1 cellular context compared by ENCODE assay signal in genomic region chr3:37762698-37763097, GRCh38.
TF ChIP-seq lines count a peak whose summit lies in the region.

No MANE protein-coding gene starts in this region.

TF ChIP-seq in K562, 482 proteins besides CTCF, POLR2A, EP300 and RAD21 (continued from another document and continues in another):
- TF ChIP-seq RNF219 (CRISPR knock-in tag; IDR thresholded peaks at IDR 0.05) (no peak), ILK (tag; IDR thresholded peaks at IDR 0.05; ENCODE audit: borderline replicate concordance, low read depth) (no peak), ZFP91 (CRISPR knock-in tag; IDR thresholded peaks at IDR 0.05) (no peak), ESRRB (CRISPR knock-in tag; IDR thresholded peaks at IDR 0.05; ENCODE audit: borderline replicate concordance) (no peak), CHCHD3 (CRISPR knock-in tag; IDR thresholded peaks at IDR 0.05) (no peak), NFIX (CRISPR knock-in tag; IDR thresholded peaks at IDR 0.05; ENCODE audit: low read depth) (no peak), MEIS2 (IDR thresholded peaks at IDR 0.05; ENCODE audit: partially characterized antibody) (peak; percentile 88), HMG20A (CRISPR knock-in tag; conservative IDR thresholded peaks at IDR 0.05) (0 out of 2 replicates have a peak, but pooled peaks have one; percentile 19), SRSF7 (optimal IDR thresholded peaks at IDR 0.05; ENCODE audit: low read depth, low read length) (no peak), NR1H2 (CRISPR knock-in tag; IDR thresholded peaks at IDR 0.05) (no peak), SNRNP70 (optimal IDR thresholded peaks at IDR 0.05; ENCODE audit: low read depth, low read length) (no peak), RNF2 (IDR thresholded peaks at IDR 0.05) (no peak), NCOR1 (IDR thresholded peaks at IDR 0.05) (no peak), MGA (IDR thresholded peaks at IDR 0.05) (no peak), CTCFL (IDR thresholded peaks at IDR 0.05; ENCODE audit: borderline replicate concordance, insufficient read depth, low read depth, low read length, poor library complexity, severe bottlenecking) (no peak), CEBPB (tag; IDR thresholded peaks at IDR 0.05) (peak; percentile 69), MNT (conservative IDR thresholded peaks at IDR 0.05) (no peak), DNMT1 (IDR thresholded peaks at IDR 0.05) (no peak), KDM1A (IDR thresholded peaks at IDR 0.05) (peak; percentile 92 to 94), ZNF780A (CRISPR knock-in tag; IDR thresholded peaks at IDR 0.05) (no peak), FOXA3 (CRISPR knock-in tag; conservative IDR thresholded peaks at IDR 0.05 in 1 of 2, IDR thresholded peaks at IDR 0.05 in 1 of 2) (no peak), CLOCK (CRISPR knock-in tag; IDR thresholded peaks at IDR 0.05; ENCODE audit: borderline replicate concordance) (no peak), ZNF197 (CRISPR knock-in tag; IDR thresholded peaks at IDR 0.05; ENCODE audit: low read depth) (no peak), TEAD2 (tag; IDR thresholded peaks at IDR 0.05) (no peak), RUNX1 (IDR thresholded peaks at IDR 0.05; ENCODE audit: low read depth) (no peak), RBM14 (IDR thresholded peaks at IDR 0.05; ENCODE audit: borderline replicate concordance, insufficient read depth, low read depth, low read length) (no peak), PRDM10 (IDR thresholded peaks at IDR 0.05; ENCODE audit: partially characterized antibody) (no peak)
